In the genomic region with DNA sequence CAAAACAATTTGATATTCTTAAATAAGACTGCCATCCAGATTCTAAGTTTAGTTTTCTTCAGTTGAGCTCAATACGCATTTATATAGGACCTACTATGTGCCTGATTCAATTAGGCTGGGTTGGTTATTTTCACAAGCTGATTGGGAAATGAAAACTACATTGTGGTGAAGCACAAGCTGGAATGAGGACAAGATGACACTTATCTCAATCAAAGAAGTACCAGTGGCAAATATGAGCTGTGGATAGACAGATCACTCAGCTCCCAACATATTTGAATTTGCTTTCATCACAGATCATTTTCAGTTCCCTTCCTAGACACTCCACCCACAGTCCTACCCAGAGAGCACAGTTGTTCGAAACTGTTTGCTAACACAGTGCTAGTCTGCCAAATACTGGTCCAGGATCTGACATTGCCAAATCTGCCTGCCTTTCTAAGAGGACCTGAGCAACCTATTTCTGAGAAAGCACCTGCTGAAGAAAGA, we compare ENCODE assay signal across 11 cellular contexts.
DNase-seq lines count a peak whose midpoint lies in the region; ATAC-seq and TF ChIP-seq lines count a peak whose summit lies in the region.
"Had no signal": no experiment of that assay in that cellular context is flagged by ENCODE, and none has a peak within 500 bp of the region (broad histone marks: within the 10 kb centered on the region; RNA-seq: fewer than 3 reads in every experiment).

No MANE protein-coding gene starts in this region.

- intact Hi-C loops in prostate gland (cut with DNase I) = no loop called here
- intact Hi-C loops in heart right ventricle (cut with DNase I) = no loop called here

- no peak overlapping the region for H3K4me3 ChIP-seq in prostate gland
- H3K4me3 ChIP-seq in heart right ventricle = no peak overlapping the region
- H3K4me3 ChIP-seq: suprapubic skin had no signal

- H3K27ac Mint-ChIP-seq in activated naive CD8-positive, alpha-beta T cell treated with anti-CD3 and anti-CD28 coated beads for 36 hours = no peak overlapping the region

- H3K27ac ChIP-seq in prostate gland = no peak overlapping the region
- no peak overlapping the region for H3K27ac ChIP-seq in heart right ventricle
- H3K27ac ChIP-seq: HL-60, suprapubic skin had no signal

- TF ChIP-seq CTCF in prostate gland (IDR thresholded peaks at IDR 0.05) (no peak), heart right ventricle (IDR thresholded peaks at IDR 0.05) (no peak)

- ATAC-seq in GM19324 (IDR thresholded peaks at IDR 0.05; ENCODE audit: low FRiP score, unreplicated experiment) = peak; percentile 88
- ATAC-seq in HG02678 (IDR thresholded peaks at IDR 0.05; ENCODE audit: unreplicated experiment) = peak; percentile 91
- peak; percentile 92 for ATAC-seq in HG03558 (IDR thresholded peaks at IDR 0.05; ENCODE audit: extremely low read depth, unreplicated experiment)
- ATAC-seq in heart right ventricle = no peak

- peaks cover 6% of the 10 kb centered on the region for H3K4me1 Mint-ChIP-seq in activated naive CD8-positive, alpha-beta T cell treated with anti-CD3 and anti-CD28 coated beads for 36 hours

- peak; percentile 7 for DNase-seq in prostate gland (ENCODE audit: low spot score)
- DNase-seq in activated naive CD8-positive, alpha-beta T cell treated with anti-CD3 and anti-CD28 coated beads for 36 hours = no peak
- no peak for DNase-seq in activated CD4-positive, CD25-positive, alpha-beta regulatory T cell treated with anti-CD3 and anti-CD28 coated beads, Interleukin-2, amount 50 U/mL, for 72 hours
- no peak for DNase-seq in heart right ventricle
- DNase-seq: activated T-cell treated with anti-CD3 and anti-CD28 coated beads, Interleukin-2, amount 50 U/mL, for 1 hour; DND-41 had no signal

- H3K36me3 Mint-ChIP-seq in activated naive CD8-positive, alpha-beta T cell treated with anti-CD3 and anti-CD28 coated beads for 36 hours = no peaks in the 10 kb centered on the region

- H3K27me3 Mint-ChIP-seq in activated naive CD8-positive, alpha-beta T cell treated with anti-CD3 and anti-CD28 coated beads for 36 hours = peaks cover 36% of the 10 kb centered on the region

- no peak overlapping the region for H3K4me3 Mint-ChIP-seq in activated naive CD8-positive, alpha-beta T cell treated with anti-CD3 and anti-CD28 coated beads for 36 hours

- H3K9me3 Mint-ChIP-seq in activated naive CD8-positive, alpha-beta T cell treated with anti-CD3 and anti-CD28 coated beads for 36 hours = no peaks in the 10 kb centered on the region

- no peaks in the 10 kb centered on the region for H3K9me3 ChIP-seq in prostate gland
- H3K9me3 ChIP-seq in heart right ventricle = no peaks in the 10 kb centered on the region
- H3K9me3 ChIP-seq: suprapubic skin had no signal

- WGBS in prostate gland = 64% methylated on average over 2 of the region's 2 CpGs
- 75 to 88% methylated on average over 2 of the region's 2 CpGs for WGBS in heart right ventricle, 2 donors

- TF ChIP-seq POLR2A in prostate gland (IDR thresholded peaks at IDR 0.05) = no peak

- H3K27me3 ChIP-seq in prostate gland (replicated peaks; ENCODE audit: insufficient read depth) = no peaks in the 10 kb centered on the region
- H3K27me3 ChIP-seq in heart right ventricle = peaks cover 0 to 9% (median 0%) of the 10 kb centered on the region in 7 donors
- H3K27me3 ChIP-seq: suprapubic skin had no signal

- no peaks in the 10 kb centered on the region for H3K36me3 ChIP-seq in prostate gland
- no peaks in the 10 kb centered on the region for H3K36me3 ChIP-seq in heart right ventricle
- H3K36me3 ChIP-seq: suprapubic skin had no signal

- H3K4me1 ChIP-seq in prostate gland (replicated peaks) (no peaks in the 10 kb centered on the region), heart right ventricle (no peaks in the 10 kb centered on the region)
- H3K4me1 ChIP-seq: suprapubic skin had no signal

Comparison
In these comparisons a context has a peak if more than half of its experiments do, and no peak if none do; other contexts are left out.
1. ATAC-seq: peak in GM19324 (single experiment), HG02678 (single experiment) and HG03558 (single experiment); none in heart right ventricle (0 of 8).